27 cellular contexts compared by ENCODE assay signal in the genomic region with DNA sequence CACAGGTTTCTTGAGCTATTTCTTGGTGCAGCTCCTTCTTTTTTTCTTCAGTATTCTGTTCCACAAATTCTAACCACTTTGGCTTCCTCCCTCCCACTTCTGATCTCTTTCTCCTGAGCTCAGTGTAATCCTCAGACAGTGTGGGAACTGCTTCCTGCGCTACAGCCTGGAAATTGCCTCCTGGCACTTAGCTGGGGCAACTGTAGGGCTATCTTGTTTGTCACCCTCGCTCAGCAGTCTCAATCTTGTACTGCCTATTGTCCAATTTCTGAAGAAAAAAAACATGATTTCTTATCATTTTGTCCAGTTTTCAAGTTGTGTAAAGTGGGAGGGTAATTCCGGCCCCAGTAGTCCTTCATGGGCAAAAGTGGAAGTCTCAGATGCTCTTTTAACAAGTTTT.
"Had no signal": no experiment of that assay in that cellular context is flagged by ENCODE, and none has a peak within 500 bp of the region (broad histone marks: within the 10 kb centered on the region; RNA-seq: fewer than 3 reads in every experiment).

No MANE protein-coding gene starts in this region.

- H3K27ac Mint-ChIP-seq: activated CD4-positive, alpha-beta memory T cell treated with anti-CD3 and anti-CD28 coated beads, Interleukin-2, amount 10 ng/mL, durations not matched to agents 7 days and 5 days; activated CD4-positive, alpha-beta T cell treated with anti-CD3 and anti-CD28 coated beads, Interleukin-2, amount 10 ng/mL, durations not matched to agents 7 days and 5 days; activated naive CD4-positive, alpha-beta T cell treated with anti-CD3 and anti-CD28 coated beads, Interleukin-2, amount 50 U/mL, for 24 hours; activated naive CD8-positive, alpha-beta T cell treated with anti-CD3 and anti-CD28 coated beads, Interleukin-2, amount 50 U/mL, for 24 hours; activated T-cell treated with anti-CD3 and anti-CD28 coated beads, Interleukin-2, amount 50 U/mL, for 24 hours; activated T-helper 1 cell treated with anti-CD3 and anti-CD28 coated beads, Interleukin-12 subunit alpha, Interleukin-12 subunit beta, Interleukin-2, Interleukin-4 antibody, amounts not matched to agents 30 ng/mL and 10 ng/mL and 1 ng/mL, durations not matched to agents 14 hours and 24 hours and 36 hours; brain; T-helper 17 cell had no signal

- H3K36me3 Mint-ChIP-seq: brain had no signal

- H3K4me1 Mint-ChIP-seq: activated CD4-positive, alpha-beta memory T cell treated with anti-CD3 and anti-CD28 coated beads, Interleukin-2, amount 10 ng/mL, durations not matched to agents 7 days and 5 days; activated CD4-positive, alpha-beta T cell treated with anti-CD3 and anti-CD28 coated beads, Interleukin-2, amount 10 ng/mL, durations not matched to agents 7 days and 5 days; activated naive CD4-positive, alpha-beta T cell treated with anti-CD3 and anti-CD28 coated beads, Interleukin-2, amount 50 U/mL, for 24 hours; activated naive CD8-positive, alpha-beta T cell treated with anti-CD3 and anti-CD28 coated beads, Interleukin-2, amount 50 U/mL, for 24 hours; brain; central memory CD8-positive, alpha-beta T cell; T-helper 17 cell had no signal

- DNase-seq: activated CD4-positive, alpha-beta memory T cell treated with anti-CD3 and anti-CD28 coated beads, Interleukin-2, amount 10 ng/mL, durations not matched to agents 7 days and 5 days; activated CD4-positive, alpha-beta T cell treated with anti-CD3 and anti-CD28 coated beads, Interleukin-2, amount 10 ng/mL, durations not matched to agents 7 days and 5 days; activated CD4-positive, CD25-positive, alpha-beta regulatory T cell; activated effector memory CD4-positive, alpha-beta T cell treated with Interleukin-2 at 50 U/mL for 16 hours; activated naive CD4-positive, alpha-beta T cell; activated naive CD8-positive, alpha-beta T cell treated with anti-CD3 and anti-CD28 coated beads, Interleukin-2, amount 50 U/mL, for 24 hours; activated T-cell treated with anti-CD3 and anti-CD28 coated beads, Interleukin-2, amount 50 U/mL, for 24 hours; amniotic stem cell; KG1; NCI-H1092 treated with DMSO at 0.1 percent for 48 hours; NCI-H1417 treated with DMSO at 0.1 percent for 48 hours; NCI-H1694; NCI-H2029; NCI-H2107; NCI-H2171 treated with DMSO at 0.1 percent for 48 hours; NCI-H345; NCI-H510A; NCI-H526 treated with DMSO at 0.1 percent for 48 hours; NCI-H82; SIG-M5; T-helper 17 cell; T-helper 9 cell had no signal

- H3K4me3 Mint-ChIP-seq: activated CD4-positive, alpha-beta memory T cell treated with anti-CD3 and anti-CD28 coated beads, Interleukin-2, amount 10 ng/mL, durations not matched to agents 7 days and 5 days; activated CD4-positive, alpha-beta T cell treated with anti-CD3 and anti-CD28 coated beads, Interleukin-2, amount 10 ng/mL, durations not matched to agents 7 days and 5 days; activated naive CD4-positive, alpha-beta T cell treated with anti-CD3 and anti-CD28 coated beads, Interleukin-2, amount 50 U/mL, for 24 hours; activated naive CD8-positive, alpha-beta T cell treated with anti-CD3 and anti-CD28 coated beads, Interleukin-2, amount 50 U/mL, for 24 hours; activated T-cell treated with anti-CD3 and anti-CD28 coated beads, Interleukin-2, amount 50 U/mL, for 24 hours; activated T-helper 1 cell treated with anti-CD3 and anti-CD28 coated beads, Interleukin-12 subunit alpha, Interleukin-12 subunit beta, Interleukin-2, Interleukin-4 antibody, amounts not matched to agents 30 ng/mL and 10 ng/mL and 1 ng/mL, durations not matched to agents 14 hours and 24 hours and 36 hours; brain; central memory CD8-positive, alpha-beta T cell; T-helper 17 cell had no signal

- H3K9me3 ChIP-seq: ascending aorta had no signal

- H3K4me3 ChIP-seq: ascending aorta had no signal

- H3K36me3 ChIP-seq: ascending aorta had no signal

- H3K4me1 ChIP-seq: ascending aorta had no signal

- H3K27ac ChIP-seq: ascending aorta had no signal

- H3K9me3 Mint-ChIP-seq: activated CD4-positive, alpha-beta memory T cell treated with anti-CD3 and anti-CD28 coated beads, Interleukin-2, amount 10 ng/mL, durations not matched to agents 7 days and 5 days; activated naive CD4-positive, alpha-beta T cell treated with anti-CD3 and anti-CD28 coated beads, Interleukin-2, amount 50 U/mL, for 24 hours; activated naive CD8-positive, alpha-beta T cell treated with anti-CD3 and anti-CD28 coated beads, Interleukin-2, amount 50 U/mL, for 24 hours; activated T-cell treated with anti-CD3 and anti-CD28 coated beads, Interleukin-2, amount 50 U/mL, for 24 hours; activated T-helper 1 cell treated with anti-CD3 and anti-CD28 coated beads, Interleukin-12 subunit alpha, Interleukin-12 subunit beta, Interleukin-2, Interleukin-4 antibody, amounts not matched to agents 30 ng/mL and 10 ng/mL and 1 ng/mL, durations not matched to agents 14 hours and 24 hours and 36 hours; central memory CD8-positive, alpha-beta T cell had no signal

- H3K27me3 ChIP-seq: ascending aorta had no signal

- ATAC-seq: activated naive CD8-positive, alpha-beta T cell treated with anti-CD3 and anti-CD28 coated beads, Interleukin-2, amount 50 U/mL, for 24 hours; T-helper 17 cell had no signal
